ENCODE assay signal across 1 cellular context in genomic region chr19:8341504-8341903, GRCh38. TPM values are rescaled to one million over a fixed set of nuclear protein-coding genes. Genes with fewer than 3 reads are reported as not detected.
"Had no signal": no experiment of that assay in that cellular context is flagged by ENCODE, and none has a peak within 500 bp of the region (broad histone marks: within the 10 kb centered on the region; RNA-seq: fewer than 3 reads in every experiment).

No MANE protein-coding gene starts in this region.

RNA-seq across cellular contexts. Expression of gene ANGPTL4, which starts 22.5 kb away (rescaled TPM):
- total RNA-seq: myocyte had no signal
